In the genomic region with DNA sequence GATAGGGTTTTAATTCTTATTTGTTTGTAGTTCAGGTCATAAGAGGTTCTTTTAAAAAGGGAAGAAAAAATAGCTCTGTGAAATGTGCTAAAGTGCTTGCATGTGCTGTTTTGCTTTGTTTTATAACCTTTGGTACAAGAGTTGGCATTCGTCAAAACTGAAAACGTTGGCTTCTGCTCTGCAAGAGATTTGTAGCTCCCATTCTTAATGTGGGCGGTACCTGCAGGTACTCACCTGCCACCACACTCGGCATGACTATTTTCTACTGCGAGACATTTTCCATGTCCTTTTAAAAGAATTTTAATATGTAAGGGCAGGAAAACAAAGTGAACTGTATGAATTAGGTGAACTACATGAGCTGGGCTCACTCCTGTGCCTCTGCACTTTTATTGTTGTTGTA, we compare ENCODE assay signal across 17 cellular contexts.
DNase-seq lines count a peak whose midpoint lies in the region; ATAC-seq, FAIRE-seq and TF ChIP-seq lines count a peak whose summit lies in the region.
"Had no signal": no experiment of that assay in that cellular context is flagged by ENCODE, and none has a peak within 500 bp of the region (broad histone marks: within the 10 kb centered on the region; RNA-seq: fewer than 3 reads in every experiment).

No MANE protein-coding gene starts in this region.

- H3K27me3 ChIP-seq in ascending aorta (no peaks in the 10 kb centered on the region), gastroesophageal sphincter (no peaks in the 10 kb centered on the region), sigmoid colon (no peaks in the 10 kb centered on the region), PC-9 (ENCODE audit: insufficient read depth, low read depth) (no peaks in the 10 kb centered on the region)

- no peaks in the 10 kb centered on the region for H3K36me3 Mint-ChIP-seq in activated CD4-positive, alpha-beta T cell treated with anti-CD3 and anti-CD28 coated beads, Interleukin-2, amount 10 ng/mL, durations not matched to agents 24 days and 14 days (ENCODE audit: low read depth)

- 56 to 71% methylated on average over 5 of the region's 5 CpGs for WGBS in gastroesophageal sphincter (ENCODE audit: low coverage in 1 of 2), 2 donors
- 30 to 69% methylated on average over 5 of the region's 5 CpGs for WGBS in sigmoid colon, 2 donors

- no peaks in the 10 kb centered on the region for H3K9me2 ChIP-seq in PC-9 (ENCODE audit: insufficient read depth)

- no peak for ATAC-seq in gastroesophageal sphincter
- ATAC-seq in HG02571 (IDR thresholded peaks at IDR 0.05; ENCODE audit: unreplicated experiment), result no peak

- H3K79me2 ChIP-seq in PC-9 (ENCODE audit: low read depth), result no peaks in the 10 kb centered on the region

- no peak for TF ChIP-seq POLR2A in gastroesophageal sphincter (IDR thresholded peaks at IDR 0.05)
- no peak for TF ChIP-seq POLR2A in sigmoid colon (IDR thresholded peaks at IDR 0.05)
- TF ChIP-seq POLR2A in H54 (IDR thresholded peaks at IDR 0.05; ENCODE audit: low read depth, low read length), result no peak

- H2AFZ ChIP-seq in PC-9, result no peak overlapping the region

- intact Hi-C loops in activated CD4-positive, alpha-beta T cell treated with anti-CD3 and anti-CD28 coated beads, Interleukin-2, amount 10 ng/mL, durations not matched to agents 24 days and 14 days (cut with micrococcal nuclease), result no loop called here
- intact Hi-C loops in ascending aorta (cut with DNase I), result loop anchor here (10.0 kb wide), 1 partner anchor 278 kb away; no protein-coding TSS in a partner anchor
- intact Hi-C loops in sigmoid colon (cut with DNase I), result loop anchor here (10.0 kb wide), 1 partner anchor 78 kb away; no protein-coding TSS in a partner anchor
- intact Hi-C loops in PC-9 (cut with micrococcal nuclease; ENCODE audit: unreplicated experiment), result no loop called here

- H3K9me3 Mint-ChIP-seq in activated CD4-positive, alpha-beta T cell treated with anti-CD3 and anti-CD28 coated beads, Interleukin-2, amount 10 ng/mL, durations not matched to agents 24 days and 14 days, result no peaks in the 10 kb centered on the region
- H3K9me3 Mint-ChIP-seq: CD14-positive monocyte had no signal

- H3K27ac Mint-ChIP-seq in activated CD4-positive, alpha-beta T cell treated with anti-CD3 and anti-CD28 coated beads, Interleukin-2, amount 10 ng/mL, durations not matched to agents 24 days and 14 days, result no peak overlapping the region
- H3K27ac Mint-ChIP-seq: CD14-positive monocyte had no signal

- TF ChIP-seq EP300 in gastroesophageal sphincter (IDR thresholded peaks at IDR 0.05) (no peak), sigmoid colon (IDR thresholded peaks at IDR 0.05) (no peak)

- peaks cover 5 to 38% of the 10 kb centered on the region in 2 donors for H3K4me1 ChIP-seq in ascending aorta
- H3K4me1 ChIP-seq in gastroesophageal sphincter, result peaks cover 15 to 74% (median 19%) of the 10 kb centered on the region in 3 donors
- peaks cover 0 to 52% (median 52%) of the 10 kb centered on the region in 4 donors for H3K4me1 ChIP-seq in sigmoid colon
- H3K4me1 ChIP-seq in PC-9 (replicated peaks; ENCODE audit: insufficient read depth), result 0 out of 2 replicates have a peak, but pooled peaks cover 5% of the 10 kb centered on the region
- H3K4me1 ChIP-seq: HAP-1 had no signal

- no peak overlapping the region for H3K4me3 ChIP-seq in ascending aorta
- H3K4me3 ChIP-seq in gastroesophageal sphincter, result no peak overlapping the region
- no peak overlapping the region for H3K4me3 ChIP-seq in sigmoid colon
- no peak overlapping the region for H3K4me3 ChIP-seq in PC-9
- H3K4me3 ChIP-seq: HAP-1 had no signal

- FAIRE-seq in H54 (lab: Jason Lieb, UNC), result no peak

- H3K9me3 ChIP-seq in ascending aorta (no peaks in the 10 kb centered on the region), gastroesophageal sphincter (no peaks in the 10 kb centered on the region), sigmoid colon (no peaks in the 10 kb centered on the region), PC-9 (ENCODE audit: insufficient read depth, low read depth) (no peaks in the 10 kb centered on the region)
- H3K9me3 ChIP-seq: HAP-1 had no signal

- no peaks in the 10 kb centered on the region for H4K20me1 ChIP-seq in PC-9 (ENCODE audit: insufficient read depth)

- H3K4me2 ChIP-seq in PC-9, result no peak overlapping the region

- BruUV-seq in PC-9 (replicated peaks; lab: Mats Ljungman, UMichigan), result no TSS peak

- POLR2A ChIA-PET in PC-9 (lab: Charles Lee; ENCODE audit: unreplicated experiment), result no interaction called here

- DNase-seq in activated CD4-positive, alpha-beta T cell treated with anti-CD3 and anti-CD28 coated beads, Interleukin-2, amount 10 ng/mL, durations not matched to agents 24 days and 14 days, result peak; percentile 28
- DNase-seq in activated CD4-positive, alpha-beta T cell treated with anti-CD3 and anti-CD28 coated beads for 48 hours, result no peak
- DNase-seq in ascending aorta (ENCODE audit: low spot score in 2 of 2), result no peak
- no peak for DNase-seq in sigmoid colon
- no peak for DNase-seq in PC-9
- no peak for DNase-seq in H54 (ENCODE audit: insufficient read length, low spot score)
- DNase-seq: DMS79 treated with DMSO at 0.1 percent for 48 hours, KBM-7, NCI-H1105, NCI-H510A, NCI-H774, SHP77 treated with DMSO at 0.1 percent for 48 hours had no signal

- no peaks in the 10 kb centered on the region for H3K27me3 Mint-ChIP-seq in activated CD4-positive, alpha-beta T cell treated with anti-CD3 and anti-CD28 coated beads, Interleukin-2, amount 10 ng/mL, durations not matched to agents 24 days and 14 days

- H3K4me1 Mint-ChIP-seq in activated CD4-positive, alpha-beta T cell treated with anti-CD3 and anti-CD28 coated beads, Interleukin-2, amount 10 ng/mL, durations not matched to agents 24 days and 14 days, result peaks cover 13% of the 10 kb centered on the region

- no peak overlapping the region for H3K4me3 Mint-ChIP-seq in activated CD4-positive, alpha-beta T cell treated with anti-CD3 and anti-CD28 coated beads, Interleukin-2, amount 10 ng/mL, durations not matched to agents 24 days and 14 days
- H3K4me3 Mint-ChIP-seq: CD14-positive monocyte had no signal

- no peaks in the 10 kb centered on the region for H3F3A ChIP-seq in PC-9 (ENCODE audit: insufficient read depth, low read depth)

- peaks cover 0 to 16% of the 10 kb centered on the region in 2 donors for H3K36me3 ChIP-seq in ascending aorta
- peaks cover 0 to 18% of the 10 kb centered on the region in 2 donors for H3K36me3 ChIP-seq in gastroesophageal sphincter
- peaks cover 0 to 10% (median 0%) of the 10 kb centered on the region in 4 donors for H3K36me3 ChIP-seq in sigmoid colon
- H3K36me3 ChIP-seq in PC-9 (ENCODE audit: low read depth), result no peaks in the 10 kb centered on the region
- H3K36me3 ChIP-seq: HAP-1 had no signal

- H3K27ac ChIP-seq in ascending aorta, result peak overlapping the region; percentile 42 to 44
- peak overlapping the region; percentile 38 to 69 (median 54) for H3K27ac ChIP-seq in gastroesophageal sphincter
- H3K27ac ChIP-seq in sigmoid colon, result peak overlapping the region; percentile 41 to 74 (median 54)
- no peak overlapping the region for H3K27ac ChIP-seq in PC-9
- H3K27ac ChIP-seq: 22Rv1 had no signal

- TF ChIP-seq CTCF in ascending aorta (IDR thresholded peaks at IDR 0.05) (no peak), gastroesophageal sphincter (IDR thresholded peaks at IDR 0.05) (no peak), sigmoid colon (IDR thresholded peaks at IDR 0.05) (no peak), PC-9 (conservative IDR thresholded peaks at IDR 0.05) (no peak)

- CTCF ChIA-PET in PC-9 (lab: Charles Lee), result no interaction called here

Comparison
In these comparisons a context has a peak if more than half of its experiments do, and no peak if none do; other contexts are left out.
1. intact Hi-C loops: an anchor here in ascending aorta (10.0 kb wide) and sigmoid colon (10.0 kb wide); none called in activated CD4-positive, alpha-beta T cell treated with anti-CD3 and anti-CD28 coated beads, Interleukin-2, amount 10 ng/mL, durations not matched to agents 24 days and 14 days and PC-9.